8 cellular contexts compared by ENCODE assay signal in genomic region chr12:22794017-22794416, GRCh38.
"Had no signal": no experiment of that assay in that cellular context is flagged by ENCODE, and none has a peak within 500 bp of the region (broad histone marks: within the 10 kb centered on the region; RNA-seq: fewer than 3 reads in every experiment).

No MANE protein-coding gene starts in this region.

- ATAC-seq: GM23338, HCT116 had no signal

- H3K9me3 ChIP-seq: HAP-1 had no signal

- H3K27ac Mint-ChIP-seq: GM23338, HFFc6 had no signal

- H3K36me3 ChIP-seq: HAP-1 had no signal

- DNase-seq: H7, HFFc6, Kasumi-1, KG1 had no signal

- FAIRE-seq: HTR-8/SVneo had no signal

- H2AFZ ChIP-seq: GM23338 had no signal

- H3K4me1 ChIP-seq: HAP-1 had no signal

- H3K4me2 ChIP-seq: GM23338 had no signal

- H3K4me3 ChIP-seq: GM23338, HAP-1 had no signal

- H3K4me3 Mint-ChIP-seq: GM23338, HFFc6 had no signal
